Comparison of ENCODE assay signal across 22 cellular contexts in the genomic region with DNA sequence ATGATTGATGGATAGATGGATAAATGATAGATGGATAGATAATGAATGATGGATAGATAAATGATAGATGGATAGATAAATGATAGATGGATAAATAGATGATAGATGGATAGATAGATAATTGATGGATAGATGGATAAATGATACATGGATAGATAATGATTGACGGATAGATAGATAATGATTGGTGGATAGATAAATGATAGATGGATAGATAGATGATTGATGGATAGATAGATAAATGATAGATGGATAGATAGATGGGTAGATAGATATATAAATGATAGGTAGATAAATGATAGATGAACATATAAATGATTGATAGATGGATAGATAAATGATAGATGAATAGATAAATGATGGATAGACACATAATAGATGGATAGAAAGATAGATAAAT. TPM values are rescaled to one million over a fixed set of nuclear protein-coding genes. Genes with fewer than 3 reads are reported as not detected.
DNase-seq lines count a peak whose midpoint lies in the region; ATAC-seq and TF ChIP-seq lines count a peak whose summit lies in the region.
"Had no signal": no experiment of that assay in that cellular context is flagged by ENCODE, and none has a peak within 500 bp of the region (broad histone marks: within the 10 kb centered on the region; RNA-seq: fewer than 3 reads in every experiment).

No MANE protein-coding gene starts in this region.

- 90 to 92% methylated on average over 1 of the region's 1 CpG for WGBS in tibial nerve, 2 donors

- no peak overlapping the region for H3K4me3 ChIP-seq in tibial nerve
- H3K4me3 ChIP-seq: A549; BLaER1 treated with 17β-estradiol and CSF1 and Interleukin-3, amounts not matched to agents 10 nM and 100 nM; GM23338; HAP-1 had no signal

- TF ChIP-seq CTCF in progenitor cell of endocrine pancreas (IDR thresholded peaks at IDR 0.05; ENCODE audit: unreplicated experiment) (no peak), tibial nerve (IDR thresholded peaks at IDR 0.05) (no peak)

- H3K36me3 ChIP-seq in tibial nerve = no peaks in the 10 kb centered on the region
- H3K36me3 ChIP-seq: BE2C; BLaER1 treated with 17β-estradiol and CSF1 and Interleukin-3, amounts not matched to agents 10 nM and 100 nM; HAP-1 had no signal

- H3K36me3 Mint-ChIP-seq in activated T-cell treated with anti-CD3 and anti-CD28 coated beads, Interleukin-2, amount 50 U/mL, for 72 hours (ENCODE audit: insufficient read depth in 2 of 2) = no peaks in the 10 kb centered on the region
- peaks cover 2% of the 10 kb centered on the region for H3K36me3 Mint-ChIP-seq in progenitor cell of endocrine pancreas (ENCODE audit: insufficient read depth)
- H3K36me3 Mint-ChIP-seq: CD14-positive monocyte had no signal

- peaks cover 0 to 15% (median 0%) of the 10 kb centered on the region in 4 donors for H3K9me3 ChIP-seq in tibial nerve
- H3K9me3 ChIP-seq: A549, BE2C, HAP-1 had no signal

- no peak for ATAC-seq in activated T-cell treated with anti-CD3 and anti-CD28 coated beads, Interleukin-2, amount 50 U/mL, for 72 hours (replicated peaks in 1 of 2)
- ATAC-seq: GM23338 had no signal

- POLR2A ChIA-PET in HEK293T (lab: Yijun Ruan, JAX) = no interaction called here

- peak overlapping the region; percentile 33 for H3K27ac Mint-ChIP-seq in activated T-cell treated with anti-CD3 and anti-CD28 coated beads, Interleukin-2, amount 50 U/mL, for 72 hours
- peak overlapping the region; percentile 65 for H3K27ac Mint-ChIP-seq in progenitor cell of endocrine pancreas
- H3K27ac Mint-ChIP-seq: CD14-positive monocyte; CD4-positive, alpha-beta T cell; GM23338 had no signal

- no peak overlapping the region for H3K27ac ChIP-seq in tibial nerve
- H3K27ac ChIP-seq: 22Rv1; A549; BLaER1 treated with 17β-estradiol and CSF1 and Interleukin-3, amounts not matched to agents 10 nM and 100 nM had no signal

- no peaks in the 10 kb centered on the region for H3K4me1 ChIP-seq in tibial nerve
- H3K4me1 ChIP-seq: A549; BE2C; BLaER1 treated with 17β-estradiol and CSF1 and Interleukin-3, amounts not matched to agents 10 nM and 100 nM; HAP-1 had no signal

- H3K9me3 Mint-ChIP-seq in activated T-cell treated with anti-CD3 and anti-CD28 coated beads, Interleukin-2, amount 50 U/mL, for 72 hours = peaks cover 8 to 18% of the 10 kb centered on the region in 2 donors
- H3K9me3 Mint-ChIP-seq in progenitor cell of endocrine pancreas (ENCODE audit: low read depth) = peaks cover 42% of the 10 kb centered on the region

- no peaks in the 10 kb centered on the region for H3K4me1 Mint-ChIP-seq in activated T-cell treated with anti-CD3 and anti-CD28 coated beads, Interleukin-2, amount 50 U/mL, for 72 hours (ENCODE audit: low read depth)
- H3K4me1 Mint-ChIP-seq in progenitor cell of endocrine pancreas (ENCODE audit: low read depth) = no peaks in the 10 kb centered on the region
- H3K4me1 Mint-ChIP-seq: CD14-positive monocyte, GM23338 had no signal

- no peaks in the 10 kb centered on the region for H3K27me3 ChIP-seq in tibial nerve
- H3K27me3 ChIP-seq: BE2C; BLaER1 treated with 17β-estradiol and CSF1 and Interleukin-3, amounts not matched to agents 10 nM and 100 nM had no signal

- DNase-seq in activated T-cell treated with anti-CD3 and anti-CD28 coated beads, Interleukin-2, amount 50 U/mL, for 72 hours = no peak
- DNase-seq in activated T-cell treated with anti-CD3 and anti-CD28 coated beads, Interleukin-2, amount 50 U/mL, for 48 hours = no peak
- DNase-seq in HEK293T (ENCODE audit: extremely low spot score) (no peak), progenitor cell of endocrine pancreas (ENCODE audit: low spot score, unreplicated experiment) (no peak), tibial nerve (ENCODE audit: low spot score in 2 of 2) (no peak), 8988T (no peak)
- DNase-seq: ACHN; AML-193; BE2C; Calu3; CD4-positive, alpha-beta T cell; COR-L47; DMS53; DMS79 treated with DMSO at 0.1 percent for 48 hours had no signal

- no peak for TF ChIP-seq POLR2A in tibial nerve (IDR thresholded peaks at IDR 0.05)

- H3K27me3 Mint-ChIP-seq in activated T-cell treated with anti-CD3 and anti-CD28 coated beads, Interleukin-2, amount 50 U/mL, for 72 hours (ENCODE audit: low read depth) = no peaks in the 10 kb centered on the region
- H3K27me3 Mint-ChIP-seq in progenitor cell of endocrine pancreas = peaks cover 25% of the 10 kb centered on the region

- CTCF ChIA-PET in HEK293T (lab: Yijun Ruan, JAX) = no interaction called here

- H3K4me3 Mint-ChIP-seq in activated T-cell treated with anti-CD3 and anti-CD28 coated beads, Interleukin-2, amount 50 U/mL, for 72 hours = no peak overlapping the region
- no peak overlapping the region for H3K4me3 Mint-ChIP-seq in progenitor cell of endocrine pancreas (ENCODE audit: low read depth)
- H3K4me3 Mint-ChIP-seq: CD14-positive monocyte; CD4-positive, alpha-beta T cell; GM23338 had no signal

- TF ChIP-seq EP300 in tibial nerve (IDR thresholded peaks at IDR 0.05) = no peak

TF ChIP-seq in HEK293T, 16 proteins besides CTCF, POLR2A, EP300 and RAD21:
- TF ChIP-seq L3MBTL2 (conservative IDR thresholded peaks at IDR 0.05) (no peak), FOXM1 (IDR thresholded peaks at IDR 0.05; ENCODE audit: borderline replicate concordance) (no peak), ZNF384 (IDR thresholded peaks at IDR 0.05) (no peak)
- TF ChIP-seq, protein P1, sequence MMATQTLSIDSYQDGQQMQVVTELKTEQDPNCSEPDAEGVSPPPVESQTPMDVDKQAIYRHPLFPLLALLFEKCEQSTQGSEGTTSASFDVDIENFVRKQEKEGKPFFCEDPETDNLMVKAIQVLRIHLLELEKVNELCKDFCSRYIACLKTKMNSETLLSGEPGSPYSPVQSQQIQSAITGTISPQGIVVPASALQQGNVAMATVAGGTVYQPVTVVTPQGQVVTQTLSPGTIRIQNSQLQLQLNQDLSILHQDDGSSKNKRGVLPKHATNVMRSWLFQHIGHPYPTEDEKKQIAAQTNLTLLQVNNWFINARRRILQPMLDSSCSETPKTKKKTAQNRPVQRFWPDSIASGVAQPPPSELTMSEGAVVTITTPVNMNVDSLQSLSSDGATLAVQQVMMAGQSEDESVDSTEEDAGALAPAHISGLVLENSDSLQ (IDR thresholded peaks at IDR 0.05) = peak; percentile 82; the same call in 1 of the 2 replicates

RNA-seq across cellular contexts. Expression of a gene that starts 49.5 kb away (rescaled TPM):
- total RNA-seq in activated T-cell treated with anti-CD3 and anti-CD28 coated beads, Interleukin-2, amount 50 U/mL, for 72 hours = not detected
- not detected in 2 replicates for total RNA-seq in progenitor cell of endocrine pancreas
- 1 to 10 TPM in 1 of 4 donors, under 1 TPM in 1, not detected in 2; 0.60 to 1.8 TPM for total RNA-seq in tibial nerve
- total RNA-seq: Calu3; CD4-positive, alpha-beta T cell; Daoy; G401; GM23338 had no signal
